In genomic region chr13:86862137-86862536, GRCh38 we compare ENCODE assay signal across 27 cellular contexts.
"Had no signal": no experiment of that assay in that cellular context is flagged by ENCODE, and none has a peak within 500 bp of the region (broad histone marks: within the 10 kb centered on the region; RNA-seq: fewer than 3 reads in every experiment).

No MANE protein-coding gene starts in this region.

- DNase-seq: activated CD4-positive, alpha-beta memory T cell treated with anti-CD3 and anti-CD28 coated beads, Interleukin-2, amount 10 ng/mL, durations not matched to agents 7 days and 5 days; activated CD4-positive, alpha-beta T cell treated with anti-CD3 and anti-CD28 coated beads for 1 hour; activated CD4-positive, alpha-beta T cell treated with anti-CD3 and anti-CD28 coated beads for 4 hours; activated CD4-positive, alpha-beta T cell treated with anti-CD3 and anti-CD28 coated beads, Interleukin-2, amount 10 ng/mL, durations not matched to agents 7 days and 5 days; activated CD4-positive, alpha-beta T cell treated with anti-CD3 and anti-CD28 coated beads, Interleukin-2, amount 50 U/mL, for 4 hours; activated CD8-positive, alpha-beta memory T cell treated with anti-CD3 and anti-CD28 coated beads, Interleukin-2, amount 50 U/mL, for 48 hours; activated gamma-delta T cell; activated naive CD4-positive, alpha-beta T cell; activated naive CD4-positive, alpha-beta T cell treated with anti-CD3 and anti-CD28 coated beads, Interleukin-2, amount 10 ng/mL, durations not matched to agents 7 days and 5 days; activated naive CD8-positive, alpha-beta T cell treated with anti-CD3 and anti-CD28 coated beads, Interleukin-2, amount 10 ng/mL, durations not matched to agents 7 days and 5 days; activated T-cell treated with anti-CD3 and anti-CD28 coated beads for 4 hours; activated T-cell treated with anti-CD3 and anti-CD28 coated beads, Interleukin-2, amount 50 U/mL, for 24 hours; activated T-cell treated with anti-CD3 and anti-CD28 coated beads, Interleukin-2, amount 50 U/mL, for 72 hours; central memory CD4-positive, alpha-beta T cell; dorsolateral prefrontal cortex; effector memory CD4-positive, alpha-beta T cell; endodermal cell; foreskin fibroblast; glutamatergic neuron; heart left ventricle; T-helper 2 cell had no signal

- H3K27ac ChIP-seq: ascending aorta, breast epithelium, cardiac muscle cell, coronary artery, dorsolateral prefrontal cortex, heart left ventricle had no signal

- H3K27me3 ChIP-seq: ascending aorta, breast epithelium, cardiac muscle cell, dorsolateral prefrontal cortex, heart left ventricle had no signal

- ATAC-seq: activated naive CD4-positive, alpha-beta T cell treated with anti-CD3 and anti-CD28 coated beads, Interleukin-2, amount 50 U/mL, for 72 hours; activated T-cell treated with anti-CD3 and anti-CD28 coated beads, Interleukin-2, amount 50 U/mL, for 72 hours; heart left ventricle had no signal

- H3K4me1 ChIP-seq: ascending aorta, breast epithelium, heart left ventricle had no signal

- H3K36me3 ChIP-seq: ascending aorta, breast epithelium, cardiac muscle cell, heart left ventricle had no signal

- H3K4me3 ChIP-seq: ascending aorta, breast epithelium, cardiac muscle cell, coronary artery, dorsolateral prefrontal cortex, heart left ventricle had no signal

- H3K9me3 ChIP-seq: ascending aorta, breast epithelium, heart left ventricle had no signal

- FAIRE-seq: frontal cortex had no signal
